In the genomic region with DNA sequence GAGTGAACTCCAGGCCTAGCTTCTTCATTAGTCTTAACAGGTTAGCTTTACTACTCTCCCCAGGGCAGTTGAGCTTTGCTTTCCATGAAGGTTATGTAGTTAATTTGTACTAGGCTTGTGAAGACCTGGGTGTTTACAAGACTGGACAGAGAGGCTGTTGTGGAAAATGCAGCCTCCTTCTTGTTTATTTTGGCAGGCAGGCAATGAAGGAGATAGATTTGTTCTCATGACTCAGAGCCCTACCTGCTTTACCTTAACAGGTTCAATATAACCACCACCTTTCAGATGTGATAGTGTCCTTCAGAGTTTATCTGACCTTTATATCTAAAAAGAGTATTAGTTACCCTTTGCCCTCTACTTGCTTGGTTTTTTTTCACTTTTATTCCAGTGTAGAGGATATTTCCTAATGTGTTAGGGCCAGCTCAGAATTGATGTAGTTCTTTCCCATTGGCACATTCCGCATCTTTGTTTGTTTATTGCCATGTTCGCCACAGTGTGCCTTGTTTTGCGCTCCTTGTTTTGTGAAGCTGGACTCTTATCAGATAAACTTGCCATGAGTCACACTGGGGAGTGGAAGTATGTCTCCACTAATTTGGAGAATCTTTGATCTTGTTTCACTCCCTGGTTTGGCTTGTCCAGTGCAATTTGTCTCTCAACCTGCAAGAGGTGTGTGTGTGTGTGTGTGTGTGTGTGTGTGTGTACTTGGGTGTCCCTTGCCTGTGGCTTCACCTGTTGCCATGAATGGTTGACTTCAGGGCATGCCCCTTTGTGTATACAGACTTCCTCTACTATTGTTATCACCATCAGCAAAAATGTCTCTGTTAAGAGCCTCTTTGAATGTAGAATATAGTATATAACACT, we compare ENCODE assay signal across 1 cellular context.
TF ChIP-seq lines count a peak whose summit lies in the region.

No MANE protein-coding gene starts in this region.

TF ChIP-seq in HEK293, 187 proteins besides CTCF, POLR2A, EP300 and RAD21 (continued from another document and continues in another):
- TF ChIP-seq ZBTB10 (tag by site-specific recombination; IDR thresholded peaks at IDR 0.05) (no peak), YY1 (tag by site-specific recombination; IDR thresholded peaks at IDR 0.05) (no peak), ZFP37 (tag by site-specific recombination; IDR thresholded peaks at IDR 0.05) (no peak; the same call in 1 of the 2 replicates), ZBTB20 (tag by site-specific recombination; IDR thresholded peaks at IDR 0.05) (no peak), ZNF366 (tag by site-specific recombination; conservative IDR thresholded peaks at IDR 0.05) (peak; percentile 67; the same call in 1 of the 2 replicates), ZNF274 (IDR thresholded peaks at IDR 0.05; ENCODE audit: low read length) (no peak), ZNF274 (tag by site-specific recombination; IDR thresholded peaks at IDR 0.05; ENCODE audit: borderline replicate concordance) (no peak), ZNF530 (tag by site-specific recombination; IDR thresholded peaks at IDR 0.05; ENCODE audit: low read depth) (no peak), KLF17 (tag by site-specific recombination; IDR thresholded peaks at IDR 0.05) (peak; percentile 81), ZNF354C (tag by site-specific recombination; IDR thresholded peaks at IDR 0.05; ENCODE audit: borderline replicate concordance, low read depth) (no peak), ZBTB48 (tag by site-specific recombination; IDR thresholded peaks at IDR 0.05) (0 out of 2 replicates have a peak, but pooled peaks have one; percentile 46), ZNF19 (tag by site-specific recombination; IDR thresholded peaks at IDR 0.05; ENCODE audit: low read depth) (no peak), ZNF184 (tag by site-specific recombination; IDR thresholded peaks at IDR 0.05) (no peak), ZNF654 (tag by site-specific recombination; IDR thresholded peaks at IDR 0.05; ENCODE audit: low read depth) (no peak), HOXA7 (CRISPR knock-in tag; IDR thresholded peaks at IDR 0.05; ENCODE audit: borderline replicate concordance) (no peak), ZBTB21 (tag by site-specific recombination; IDR thresholded peaks at IDR 0.05) (0 out of 2 replicates have a peak, but pooled peaks have one; percentile 31), SETDB1 (IDR thresholded peaks at IDR 0.05; ENCODE audit: insufficient read length, low read length) (no peak), ZNF202 (tag by site-specific recombination; IDR thresholded peaks at IDR 0.05; ENCODE audit: borderline replicate concordance) (no peak), WT1 (tag by site-specific recombination; IDR thresholded peaks at IDR 0.05) (peak; percentile 99), BCL6B (tag by site-specific recombination; IDR thresholded peaks at IDR 0.05) (no peak), GLIS2 (tag by site-specific recombination; IDR thresholded peaks at IDR 0.05) (no peak), ZNF596 (tag by site-specific recombination; IDR thresholded peaks at IDR 0.05) (no peak), ZNF426 (tag by site-specific recombination; IDR thresholded peaks at IDR 0.05) (no peak), ZNF416 (tag by site-specific recombination; IDR thresholded peaks at IDR 0.05) (no peak), ZNF792 (tag by site-specific recombination; IDR thresholded peaks at IDR 0.05) (no peak), SCRT1 (tag by site-specific recombination; IDR thresholded peaks at IDR 0.05; ENCODE audit: borderline replicate concordance) (peak; percentile 98), ZNF23 (tag by site-specific recombination; IDR thresholded peaks at IDR 0.05; ENCODE audit: borderline replicate concordance) (no peak), RBAK (tag by site-specific recombination; IDR thresholded peaks at IDR 0.05) (no peak), ZNF785 (tag by site-specific recombination; IDR thresholded peaks at IDR 0.05) (no peak), MZF1 (tag by site-specific recombination; IDR thresholded peaks at IDR 0.05; ENCODE audit: borderline replicate concordance) (no peak), ZNF521 (tag by site-specific recombination; IDR thresholded peaks at IDR 0.05) (no peak), SP2 (tag by site-specific recombination; IDR thresholded peaks at IDR 0.05) (no peak), ZNF174 (tag by site-specific recombination; IDR thresholded peaks at IDR 0.05) (no peak), ZNF266 (tag by site-specific recombination; IDR thresholded peaks at IDR 0.05; ENCODE audit: low read depth) (no peak), ZNF248 (tag by site-specific recombination; IDR thresholded peaks at IDR 0.05) (no peak), ZNF433 (tag by site-specific recombination; IDR thresholded peaks at IDR 0.05; ENCODE audit: low read depth) (no peak), ZSCAN23 (tag by site-specific recombination; IDR thresholded peaks at IDR 0.05) (no peak), KLF8 (tag by site-specific recombination; IDR thresholded peaks at IDR 0.05) (no peak), ZNF791 (tag by site-specific recombination; IDR thresholded peaks at IDR 0.05) (no peak), ZNF157 (tag by site-specific recombination; IDR thresholded peaks at IDR 0.05) (no peak), REPIN1 (tag by site-specific recombination; IDR thresholded peaks at IDR 0.05; ENCODE audit: low read depth) (no peak), TCF7L2 (IDR thresholded peaks at IDR 0.05; ENCODE audit: borderline replicate concordance, low read depth, low read length) (peak; percentile 77), ZNF48 (tag by site-specific recombination; IDR thresholded peaks at IDR 0.05) (no peak), ZBTB7A (tag by site-specific recombination; IDR thresholded peaks at IDR 0.05; ENCODE audit: low read depth) (0 out of 2 replicates have a peak, but pooled peaks have one; percentile 28), ZNF658 (tag by site-specific recombination; IDR thresholded peaks at IDR 0.05) (no peak), ZSCAN30 (tag by site-specific recombination; IDR thresholded peaks at IDR 0.05) (no peak), ZNF155 (tag by site-specific recombination; IDR thresholded peaks at IDR 0.05) (no peak)
- TF ChIP-seq, protein P1, sequence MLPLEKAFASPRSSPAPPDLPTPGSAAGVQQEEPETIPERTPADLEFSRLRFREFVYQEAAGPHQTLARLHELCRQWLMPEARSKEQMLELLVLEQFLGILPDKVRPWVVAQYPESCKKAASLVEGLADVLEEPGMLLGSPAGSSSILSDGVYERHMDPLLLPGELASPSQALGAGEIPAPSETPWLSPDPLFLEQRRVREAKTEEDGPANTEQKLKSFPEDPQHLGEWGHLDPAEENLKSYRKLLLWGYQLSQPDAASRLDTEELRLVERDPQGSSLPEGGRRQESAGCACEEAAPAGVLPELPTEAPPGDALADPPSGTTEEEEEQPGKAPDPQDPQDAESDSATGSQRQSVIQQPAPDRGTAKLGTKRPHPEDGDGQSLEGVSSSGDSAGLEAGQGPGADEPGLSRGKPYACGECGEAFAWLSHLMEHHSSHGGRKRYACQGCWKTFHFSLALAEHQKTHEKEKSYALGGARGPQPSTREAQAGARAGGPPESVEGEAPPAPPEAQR (tag by site-specific recombination; IDR thresholded peaks at IDR 0.05), result no peak
- TF ChIP-seq, protein P2, sequence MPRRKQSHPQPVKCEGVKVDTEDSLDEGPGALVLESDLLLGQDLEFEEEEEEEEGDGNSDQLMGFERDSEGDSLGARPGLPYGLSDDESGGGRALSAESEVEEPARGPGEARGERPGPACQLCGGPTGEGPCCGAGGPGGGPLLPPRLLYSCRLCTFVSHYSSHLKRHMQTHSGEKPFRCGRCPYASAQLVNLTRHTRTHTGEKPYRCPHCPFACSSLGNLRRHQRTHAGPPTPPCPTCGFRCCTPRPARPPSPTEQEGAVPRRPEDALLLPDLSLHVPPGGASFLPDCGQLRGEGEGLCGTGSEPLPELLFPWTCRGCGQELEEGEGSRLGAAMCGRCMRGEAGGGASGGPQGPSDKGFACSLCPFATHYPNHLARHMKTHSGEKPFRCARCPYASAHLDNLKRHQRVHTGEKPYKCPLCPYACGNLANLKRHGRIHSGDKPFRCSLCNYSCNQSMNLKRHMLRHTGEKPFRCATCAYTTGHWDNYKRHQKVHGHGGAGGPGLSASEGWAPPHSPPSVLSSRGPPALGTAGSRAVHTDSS (tag by site-specific recombination; IDR thresholded peaks at IDR 0.05), result no peak
- TF ChIP-seq, protein P3, sequence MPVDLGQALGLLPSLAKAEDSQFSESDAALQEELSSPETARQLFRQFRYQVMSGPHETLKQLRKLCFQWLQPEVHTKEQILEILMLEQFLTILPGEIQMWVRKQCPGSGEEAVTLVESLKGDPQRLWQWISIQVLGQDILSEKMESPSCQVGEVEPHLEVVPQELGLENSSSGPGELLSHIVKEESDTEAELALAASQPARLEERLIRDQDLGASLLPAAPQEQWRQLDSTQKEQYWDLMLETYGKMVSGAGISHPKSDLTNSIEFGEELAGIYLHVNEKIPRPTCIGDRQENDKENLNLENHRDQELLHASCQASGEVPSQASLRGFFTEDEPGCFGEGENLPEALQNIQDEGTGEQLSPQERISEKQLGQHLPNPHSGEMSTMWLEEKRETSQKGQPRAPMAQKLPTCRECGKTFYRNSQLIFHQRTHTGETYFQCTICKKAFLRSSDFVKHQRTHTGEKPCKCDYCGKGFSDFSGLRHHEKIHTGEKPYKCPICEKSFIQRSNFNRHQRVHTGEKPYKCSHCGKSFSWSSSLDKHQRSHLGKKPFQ (tag by site-specific recombination; IDR thresholded peaks at IDR 0.05), result no peak
- TF ChIP-seq, protein P4, sequence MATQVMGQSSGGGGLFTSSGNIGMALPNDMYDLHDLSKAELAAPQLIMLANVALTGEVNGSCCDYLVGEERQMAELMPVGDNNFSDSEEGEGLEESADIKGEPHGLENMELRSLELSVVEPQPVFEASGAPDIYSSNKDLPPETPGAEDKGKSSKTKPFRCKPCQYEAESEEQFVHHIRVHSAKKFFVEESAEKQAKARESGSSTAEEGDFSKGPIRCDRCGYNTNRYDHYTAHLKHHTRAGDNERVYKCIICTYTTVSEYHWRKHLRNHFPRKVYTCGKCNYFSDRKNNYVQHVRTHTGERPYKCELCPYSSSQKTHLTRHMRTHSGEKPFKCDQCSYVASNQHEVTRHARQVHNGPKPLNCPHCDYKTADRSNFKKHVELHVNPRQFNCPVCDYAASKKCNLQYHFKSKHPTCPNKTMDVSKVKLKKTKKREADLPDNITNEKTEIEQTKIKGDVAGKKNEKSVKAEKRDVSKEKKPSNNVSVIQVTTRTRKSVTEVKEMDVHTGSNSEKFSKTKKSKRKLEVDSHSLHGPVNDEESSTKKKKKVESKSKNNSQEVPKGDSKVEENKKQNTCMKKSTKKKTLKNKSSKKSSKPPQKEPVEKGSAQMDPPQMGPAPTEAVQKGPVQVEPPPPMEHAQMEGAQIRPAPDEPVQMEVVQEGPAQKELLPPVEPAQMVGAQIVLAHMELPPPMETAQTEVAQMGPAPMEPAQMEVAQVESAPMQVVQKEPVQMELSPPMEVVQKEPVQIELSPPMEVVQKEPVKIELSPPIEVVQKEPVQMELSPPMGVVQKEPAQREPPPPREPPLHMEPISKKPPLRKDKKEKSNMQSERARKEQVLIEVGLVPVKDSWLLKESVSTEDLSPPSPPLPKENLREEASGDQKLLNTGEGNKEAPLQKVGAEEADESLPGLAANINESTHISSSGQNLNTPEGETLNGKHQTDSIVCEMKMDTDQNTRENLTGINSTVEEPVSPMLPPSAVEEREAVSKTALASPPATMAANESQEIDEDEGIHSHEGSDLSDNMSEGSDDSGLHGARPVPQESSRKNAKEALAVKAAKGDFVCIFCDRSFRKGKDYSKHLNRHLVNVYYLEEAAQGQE (tag by site-specific recombination; IDR thresholded peaks at IDR 0.05), result no peak
- TF ChIP-seq, protein P5, sequence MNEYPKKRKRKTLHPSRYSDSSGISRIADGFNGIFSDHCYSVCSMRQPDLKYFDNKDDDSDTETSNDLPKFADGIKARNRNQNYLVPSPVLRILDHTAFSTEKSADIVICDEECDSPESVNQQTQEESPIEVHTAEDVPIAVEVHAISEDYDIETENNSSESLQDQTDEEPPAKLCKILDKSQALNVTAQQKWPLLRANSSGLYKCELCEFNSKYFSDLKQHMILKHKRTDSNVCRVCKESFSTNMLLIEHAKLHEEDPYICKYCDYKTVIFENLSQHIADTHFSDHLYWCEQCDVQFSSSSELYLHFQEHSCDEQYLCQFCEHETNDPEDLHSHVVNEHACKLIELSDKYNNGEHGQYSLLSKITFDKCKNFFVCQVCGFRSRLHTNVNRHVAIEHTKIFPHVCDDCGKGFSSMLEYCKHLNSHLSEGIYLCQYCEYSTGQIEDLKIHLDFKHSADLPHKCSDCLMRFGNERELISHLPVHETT (tag by site-specific recombination; IDR thresholded peaks at IDR 0.05), result no peak
